In genomic region chr5:139638090-139638735, GRCh38 we compare ENCODE assay signal across 8 cellular contexts. TPM values are rescaled to one million over a fixed set of nuclear protein-coding genes. Genes with fewer than 3 reads are reported as not detected.
DNase-seq lines count a peak whose midpoint lies in the region; TF ChIP-seq lines count a peak whose summit lies in the region.

No MANE protein-coding gene starts in this region.

- peak overlapping the region; percentile 84 for H2BK5ac ChIP-seq in trophoblast cell (ENCODE audit: low read depth, low read length, poor library complexity)

- no peaks in the 10 kb centered on the region for H3K27me3 ChIP-seq in BE2C
- no peaks in the 10 kb centered on the region for H3K27me3 ChIP-seq in left ventricle myocardium inferior (ENCODE audit: low read depth)
- H3K27me3 ChIP-seq in trophoblast cell (ENCODE audit: insufficient read depth, low read length) = no peaks in the 10 kb centered on the region

- H3K9me3 ChIP-seq in BE2C (no peaks in the 10 kb centered on the region), left ventricle myocardium inferior (replicated peaks) (no peaks in the 10 kb centered on the region), trophoblast cell (ENCODE audit: insufficient read depth, low read depth, low read length) (no peaks in the 10 kb centered on the region)

- H4K8ac ChIP-seq in trophoblast cell (ENCODE audit: low read depth, low read length) = peak overlapping the region; percentile 84

- no peak overlapping the region for H3K4me3 Mint-ChIP-seq in T-helper 2 cell treated with Interferon-gamma antibody and Interleukin-4, amounts not matched to agents 5 μg/mL and 100 μg/mL, for 36 hours

- H3K4me2 ChIP-seq in trophoblast cell (ENCODE audit: low read length) = peak overlapping the region; percentile 78

- H3K79me1 ChIP-seq in trophoblast cell (ENCODE audit: low read length) = peaks cover 35% of the 10 kb centered on the region

- H3K4ac ChIP-seq in trophoblast cell (ENCODE audit: low read depth, low read length) = peak overlapping the region; percentile 70

- H4K12ac ChIP-seq in trophoblast cell (ENCODE audit: low read depth, low read length) = peak overlapping the region; percentile 45

- DNase-seq in BE2C = peak; percentile 81
- DNase-seq in NCI-H128 (lab: John Stamatoyannopoulos, UW; ENCODE audit: unreplicated experiment) = peak; percentile 41
- DNase-seq in left ventricle myocardium inferior = peak; percentile 87
- DNase-seq in trophoblast cell = peak; percentile 68 to 71
- no peak for DNase-seq in T-helper 2 cell treated with Interferon-gamma antibody and Interleukin-4, amounts not matched to agents 5 μg/mL and 100 μg/mL, for 36 hours (ENCODE audit: low spot score)
- no peak for DNase-seq in T-helper 9 cell

- H3K18ac ChIP-seq in trophoblast cell (ENCODE audit: low read length) = peak overlapping the region; percentile 70

- H3K4me3 ChIP-seq in BE2C (ENCODE audit: low read depth, low read length) (peak overlapping the region; percentile 45), GM12875 (ENCODE audit: low read depth, low read length) (peak overlapping the region; percentile 51), left ventricle myocardium inferior (peak overlapping the region; percentile 68), trophoblast cell (ENCODE audit: low read depth, low read length) (no peak overlapping the region)

- H3K36me3 ChIP-seq in BE2C (no peaks in the 10 kb centered on the region), left ventricle myocardium inferior (no peaks in the 10 kb centered on the region), trophoblast cell (ENCODE audit: control insufficient read depth in 1 of 2, insufficient read depth in 2 of 2, low read length in 2 of 2) (peaks cover 0 to 4% of the 10 kb centered on the region in 2 experiments)

- H3K27ac Mint-ChIP-seq in T-helper 2 cell treated with Interferon-gamma antibody and Interleukin-4, amounts not matched to agents 5 μg/mL and 100 μg/mL, for 36 hours = no peak overlapping the region

- peaks cover 27% of the 10 kb centered on the region for H3K4me1 Mint-ChIP-seq in T-helper 2 cell treated with Interferon-gamma antibody and Interleukin-4, amounts not matched to agents 5 μg/mL and 100 μg/mL, for 36 hours (ENCODE audit: low read depth)

- H3K27ac ChIP-seq in adipose tissue (ENCODE audit: low read depth, low read length) = peak overlapping the region; percentile 83
- H3K27ac ChIP-seq in left ventricle myocardium inferior (replicated peaks) = peak overlapping the region; percentile 94
- peak overlapping the region; percentile 96 for H3K27ac ChIP-seq in trophoblast cell (ENCODE audit: low read depth, low read length)

- H3K79me2 ChIP-seq in trophoblast cell (ENCODE audit: control insufficient read depth, insufficient read depth, low read length, poor library complexity) = peaks cover 8% of the 10 kb centered on the region

- H2BK12ac ChIP-seq in trophoblast cell (ENCODE audit: low read length) = peak overlapping the region; percentile 67

- no peaks in the 10 kb centered on the region for H3K27me3 Mint-ChIP-seq in T-helper 2 cell treated with Interferon-gamma antibody and Interleukin-4, amounts not matched to agents 5 μg/mL and 100 μg/mL, for 36 hours (ENCODE audit: low read depth)

- TF ChIP-seq CTCF in BE2C (IDR thresholded peaks at IDR 0.05; ENCODE audit: low read depth, low read length) (no peak), GM12875 (IDR thresholded peaks at IDR 0.05; ENCODE audit: borderline replicate concordance, insufficient read depth, low read depth, low read length) (no peak), left ventricle myocardium inferior (IDR thresholded peaks at IDR 0.05; ENCODE audit: borderline replicate concordance) (no peak)

- WGBS in adipose tissue, 3 donors = 2 to 6% (median 4%) methylated on average over 22 to 23 of the region's 23 CpGs
- no CpG with 5 or more reads among the region's 23 CpGs for WGBS in trophoblast cell (ENCODE audit: extremely low coverage, insufficient coverage, insufficient read length)

- peak overlapping the region; percentile 64 for H2AFZ ChIP-seq in trophoblast cell (ENCODE audit: insufficient read depth, low read length, poor library complexity)

- peaks cover 30% of the 10 kb centered on the region for H3K4me1 ChIP-seq in BE2C
- H3K4me1 ChIP-seq in left ventricle myocardium inferior = peaks cover 61% of the 10 kb centered on the region
- H3K4me1 ChIP-seq in trophoblast cell (ENCODE audit: control insufficient read depth in 1 of 2, insufficient read depth in 2 of 2, low read length in 2 of 2) = peaks cover 52 to 71% of the 10 kb centered on the region in 2 experiments

- H3K9ac ChIP-seq in trophoblast cell (ENCODE audit: low read length) = no peak overlapping the region

- H3K9me3 Mint-ChIP-seq in T-helper 2 cell treated with Interferon-gamma antibody and Interleukin-4, amounts not matched to agents 5 μg/mL and 100 μg/mL, for 36 hours = no peaks in the 10 kb centered on the region

- H2AK5ac ChIP-seq in trophoblast cell (ENCODE audit: low read length) = peak overlapping the region; percentile 93

- intact Hi-C loops in left ventricle myocardium inferior (cut with micrococcal nuclease) = loop anchor here (5.0 kb wide), 1 partner anchor 129 kb away; no protein-coding TSS in a partner anchor

- H3K36me3 Mint-ChIP-seq in T-helper 2 cell treated with Interferon-gamma antibody and Interleukin-4, amounts not matched to agents 5 μg/mL and 100 μg/mL, for 36 hours (ENCODE audit: low read depth) = peaks cover 8% of the 10 kb centered on the region

- peak overlapping the region; percentile 74 for H3K14ac ChIP-seq in trophoblast cell (ENCODE audit: low read length)

- H2BK120ac ChIP-seq in trophoblast cell (ENCODE audit: insufficient read depth, low read length, poor library complexity) = peak overlapping the region; percentile 94

- peak overlapping the region; percentile 96 for H4K91ac ChIP-seq in trophoblast cell (ENCODE audit: low read depth, low read length)

- no peak overlapping the region for H3K23ac ChIP-seq in trophoblast cell (ENCODE audit: low read length)

RNA-seq across cellular contexts. Expression of gene CXXC5, which starts 9.9 kb away (rescaled TPM):
- polyA plus RNA-seq in BE2C (2012; ENCODE audit: insufficient read depth, insufficient read length, low read depth) = 263 TPM
- 10 to 100 TPM; 14.2 to 52.3 (median 39.0) TPM for polyA plus RNA-seq in adipose tissue
- 56.9 TPM for total RNA-seq in left ventricle myocardium inferior
- polyA plus RNA-seq in trophoblast cell (2013) = 101 and 105 TPM in 2 replicates

Comparison
In these comparisons a context has a peak if more than half of its experiments do, and no peak if none do; other contexts are left out.
1. DNase-seq: peak in BE2C (single experiment), NCI-H128 (single experiment), left ventricle myocardium inferior (single experiment) and trophoblast cell (2 of 2); none in T-helper 2 cell treated with Interferon-gamma antibody and Interleukin-4, amounts not matched to agents 5 μg/mL and 100 μg/mL, for 36 hours (single experiment) and T-helper 9 cell (single experiment).
2. Peak in every context shown above with its lines, with median percentiles within 50 percentile points of each other: H3K27ac ChIP-seq.